In the genomic region with DNA sequence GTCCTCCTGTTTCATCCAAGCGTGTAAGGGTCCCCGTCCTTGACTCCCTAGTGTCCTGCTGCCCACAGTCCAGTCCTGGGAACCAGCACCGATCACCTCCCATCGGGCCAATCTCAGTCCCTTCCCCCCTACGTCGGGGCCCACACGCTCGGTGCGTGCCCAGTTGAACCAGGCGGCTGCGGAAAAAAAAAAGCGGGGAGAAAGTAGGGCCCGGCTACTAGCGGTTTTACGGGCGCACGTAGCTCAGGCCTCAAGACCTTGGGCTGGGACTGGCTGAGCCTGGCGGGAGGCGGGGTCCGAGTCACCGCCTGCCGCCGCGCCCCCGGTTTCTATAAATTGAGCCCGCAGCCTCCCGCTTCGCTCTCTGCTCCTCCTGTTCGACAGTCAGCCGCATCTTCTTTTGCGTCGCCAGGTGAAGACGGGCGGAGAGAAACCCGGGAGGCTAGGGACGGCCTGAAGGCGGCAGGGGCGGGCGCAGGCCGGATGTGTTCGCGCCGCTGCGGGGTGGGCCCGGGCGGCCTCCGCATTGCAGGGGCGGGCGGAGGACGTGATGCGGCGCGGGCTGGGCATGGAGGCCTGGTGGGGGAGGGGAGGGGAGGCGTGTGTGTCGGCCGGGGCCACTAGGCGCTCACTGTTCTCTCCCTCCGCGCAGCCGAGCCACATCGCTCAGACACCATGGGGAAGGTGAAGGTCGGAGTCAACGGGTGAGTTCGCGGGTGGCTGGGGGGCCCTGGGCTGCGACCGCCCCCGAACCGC, we compare ENCODE assay signal across 1 cellular context.
TF ChIP-seq lines count a peak whose summit lies in the region.

A gene (plus strand): TSS at position 360 of the 756 bp plus-strand sequence. CDS start 316 bp downstream, at position 676.

TF ChIP-seq in HepG2, 621 proteins besides CTCF, POLR2A, EP300 and RAD21 (continued from another document and continues in another):
- TF ChIP-seq, protein P1, sequence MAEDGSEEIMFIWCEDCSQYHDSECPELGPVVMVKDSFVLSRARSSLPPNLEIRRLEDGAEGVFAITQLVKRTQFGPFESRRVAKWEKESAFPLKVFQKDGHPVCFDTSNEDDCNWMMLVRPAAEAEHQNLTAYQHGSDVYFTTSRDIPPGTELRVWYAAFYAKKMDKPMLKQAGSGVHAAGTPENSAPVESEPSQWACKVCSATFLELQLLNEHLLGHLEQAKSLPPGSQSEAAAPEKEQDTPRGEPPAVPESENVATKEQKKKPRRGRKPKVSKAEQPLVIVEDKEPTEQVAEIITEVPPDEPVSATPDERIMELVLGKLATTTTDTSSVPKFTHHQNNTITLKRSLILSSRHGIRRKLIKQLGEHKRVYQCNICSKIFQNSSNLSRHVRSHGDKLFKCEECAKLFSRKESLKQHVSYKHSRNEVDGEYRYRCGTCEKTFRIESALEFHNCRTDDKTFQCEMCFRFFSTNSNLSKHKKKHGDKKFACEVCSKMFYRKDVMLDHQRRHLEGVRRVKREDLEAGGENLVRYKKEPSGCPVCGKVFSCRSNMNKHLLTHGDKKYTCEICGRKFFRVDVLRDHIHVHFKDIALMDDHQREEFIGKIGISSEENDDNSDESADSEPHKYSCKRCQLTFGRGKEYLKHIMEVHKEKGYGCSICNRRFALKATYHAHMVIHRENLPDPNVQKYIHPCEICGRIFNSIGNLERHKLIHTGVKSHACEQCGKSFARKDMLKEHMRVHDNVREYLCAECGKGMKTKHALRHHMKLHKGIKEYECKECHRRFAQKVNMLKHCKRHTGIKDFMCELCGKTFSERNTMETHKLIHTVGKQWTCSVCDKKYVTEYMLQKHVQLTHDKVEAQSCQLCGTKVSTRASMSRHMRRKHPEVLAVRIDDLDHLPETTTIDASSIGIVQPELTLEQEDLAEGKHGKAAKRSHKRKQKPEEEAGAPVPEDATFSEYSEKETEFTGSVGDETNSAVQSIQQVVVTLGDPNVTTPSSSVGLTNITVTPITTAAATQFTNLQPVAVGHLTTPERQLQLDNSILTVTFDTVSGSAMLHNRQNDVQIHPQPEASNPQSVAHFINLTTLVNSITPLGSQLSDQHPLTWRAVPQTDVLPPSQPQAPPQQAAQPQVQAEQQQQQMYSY (CRISPR knock-in tag; IDR thresholded peaks at IDR 0.05), result 0 out of 2 replicates have a peak, but pooled peaks have one; percentile 14
- TF ChIP-seq STAT5B (CRISPR knock-in tag; IDR thresholded peaks at IDR 0.05) (peak; percentile 70; the same call in 1 of the 2 replicates), HMGA1 (CRISPR knock-in tag; conservative IDR thresholded peaks at IDR 0.05) (no peak), ISX (CRISPR knock-in tag; conservative IDR thresholded peaks at IDR 0.05) (peak; percentile 91; the same call in 1 of the 2 replicates), ZSCAN30 (CRISPR knock-in tag; IDR thresholded peaks at IDR 0.05) (peak; percentile 18; the same call in 1 of the 2 replicates), ZMYM4 (CRISPR knock-in tag; IDR thresholded peaks at IDR 0.05) (peak; percentile 74), SIN3B (IDR thresholded peaks at IDR 0.05; ENCODE audit: low read length) (no peak), ZBTB20 (CRISPR knock-in tag; IDR thresholded peaks at IDR 0.05; ENCODE audit: borderline replicate concordance, low read depth) (0 out of 2 replicates have a peak, but pooled peaks have one; percentile 8), MED8 (CRISPR knock-in tag; IDR thresholded peaks at IDR 0.05; ENCODE audit: insufficient replicate concordance) (peak; percentile 75), ZBTB21 (CRISPR knock-in tag; IDR thresholded peaks at IDR 0.05) (no peak; the same call in 1 of the 2 replicates), NCOA1 (CRISPR knock-in tag; IDR thresholded peaks at IDR 0.05) (no peak), CCDC6 (CRISPR knock-in tag; IDR thresholded peaks at IDR 0.05) (no peak; the same call in 1 of the 2 replicates), ZNF782 (CRISPR knock-in tag; IDR thresholded peaks at IDR 0.05; ENCODE audit: borderline replicate concordance) (no peak), ZNF10 (CRISPR knock-in tag; IDR thresholded peaks at IDR 0.05; ENCODE audit: borderline replicate concordance, low read depth) (no peak), NFYB (CRISPR knock-in tag; IDR thresholded peaks at IDR 0.05) (peak; percentile 72), KAT2B (IDR thresholded peaks at IDR 0.05; ENCODE audit: borderline replicate concordance, low read depth, low read length) (no peak), ZNF282 (IDR thresholded peaks at IDR 0.05; ENCODE audit: partially characterized antibody) (no peak), ERF (CRISPR knock-in tag; IDR thresholded peaks at IDR 0.05) (peak; percentile 69), PHB2 (IDR thresholded peaks at IDR 0.05; ENCODE audit: partially characterized antibody) (no peak), RCOR2 (CRISPR knock-in tag; IDR thresholded peaks at IDR 0.05) (no peak), SAFB2 (CRISPR knock-in tag; IDR thresholded peaks at IDR 0.05; ENCODE audit: borderline replicate concordance, low read depth) (peak; percentile 17; the same call in 1 of the 2 replicates), PCBP2 (optimal IDR thresholded peaks at IDR 0.05; ENCODE audit: low read depth, low read length, poor library complexity, severe bottlenecking) (no peak), CBFB (CRISPR knock-in tag; IDR thresholded peaks at IDR 0.05) (peak; percentile 52; the same call in 1 of the 2 replicates), MTA1 (CRISPR knock-in tag; IDR thresholded peaks at IDR 0.05; ENCODE audit: borderline replicate concordance) (no peak), SP5 (CRISPR knock-in tag; IDR thresholded peaks at IDR 0.05; ENCODE audit: borderline replicate concordance, low read depth) (no peak; the same call in 1 of the 2 replicates), PITX1 (CRISPR knock-in tag; IDR thresholded peaks at IDR 0.05) (peak; percentile 47; the same call in 1 of the 2 replicates), MEF2D (CRISPR knock-in tag; IDR thresholded peaks at IDR 0.05) (peak; percentile 64; the same call in 1 of the 2 replicates), U2AF2 (IDR thresholded peaks at IDR 0.05; ENCODE audit: low read depth, low read length) (0 out of 2 replicates have a peak, but pooled peaks have one; percentile 34), ZMAT3 (CRISPR knock-in tag; conservative IDR thresholded peaks at IDR 0.05) (peak; percentile 83; the same call in 1 of the 2 replicates), CENPT (CRISPR knock-in tag; IDR thresholded peaks at IDR 0.05; ENCODE audit: low read depth) (no peak)
- TF ChIP-seq, protein P2, sequence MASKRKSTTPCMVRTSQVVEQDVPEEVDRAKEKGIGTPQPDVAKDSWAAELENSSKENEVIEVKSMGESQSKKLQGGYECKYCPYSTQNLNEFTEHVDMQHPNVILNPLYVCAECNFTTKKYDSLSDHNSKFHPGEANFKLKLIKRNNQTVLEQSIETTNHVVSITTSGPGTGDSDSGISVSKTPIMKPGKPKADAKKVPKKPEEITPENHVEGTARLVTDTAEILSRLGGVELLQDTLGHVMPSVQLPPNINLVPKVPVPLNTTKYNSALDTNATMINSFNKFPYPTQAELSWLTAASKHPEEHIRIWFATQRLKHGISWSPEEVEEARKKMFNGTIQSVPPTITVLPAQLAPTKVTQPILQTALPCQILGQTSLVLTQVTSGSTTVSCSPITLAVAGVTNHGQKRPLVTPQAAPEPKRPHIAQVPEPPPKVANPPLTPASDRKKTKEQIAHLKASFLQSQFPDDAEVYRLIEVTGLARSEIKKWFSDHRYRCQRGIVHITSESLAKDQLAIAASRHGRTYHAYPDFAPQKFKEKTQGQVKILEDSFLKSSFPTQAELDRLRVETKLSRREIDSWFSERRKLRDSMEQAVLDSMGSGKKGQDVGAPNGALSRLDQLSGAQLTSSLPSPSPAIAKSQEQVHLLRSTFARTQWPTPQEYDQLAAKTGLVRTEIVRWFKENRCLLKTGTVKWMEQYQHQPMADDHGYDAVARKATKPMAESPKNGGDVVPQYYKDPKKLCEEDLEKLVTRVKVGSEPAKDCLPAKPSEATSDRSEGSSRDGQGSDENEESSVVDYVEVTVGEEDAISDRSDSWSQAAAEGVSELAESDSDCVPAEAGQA (IDR thresholded peaks at IDR 0.05; ENCODE audit: low read depth), result peak; percentile 10; the same call in 1 of the 2 replicates
- TF ChIP-seq, protein P2 (CRISPR knock-in tag; IDR thresholded peaks at IDR 0.05; ENCODE audit: borderline replicate concordance), result peak; percentile 79; the same call in 1 of the 2 replicates
- TF ChIP-seq, protein P3, sequence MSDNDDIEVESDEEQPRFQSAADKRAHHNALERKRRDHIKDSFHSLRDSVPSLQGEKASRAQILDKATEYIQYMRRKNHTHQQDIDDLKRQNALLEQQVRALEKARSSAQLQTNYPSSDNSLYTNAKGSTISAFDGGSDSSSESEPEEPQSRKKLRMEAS (IDR thresholded peaks at IDR 0.05), result peak; percentile 80
- TF ChIP-seq, protein P4, sequence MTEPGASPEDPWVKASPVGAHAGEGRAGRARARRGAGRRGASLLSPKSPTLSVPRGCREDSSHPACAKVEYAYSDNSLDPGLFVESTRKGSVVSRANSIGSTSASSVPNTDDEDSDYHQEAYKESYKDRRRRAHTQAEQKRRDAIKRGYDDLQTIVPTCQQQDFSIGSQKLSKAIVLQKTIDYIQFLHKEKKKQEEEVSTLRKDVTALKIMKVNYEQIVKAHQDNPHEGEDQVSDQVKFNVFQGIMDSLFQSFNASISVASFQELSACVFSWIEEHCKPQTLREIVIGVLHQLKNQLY (CRISPR knock-in tag; IDR thresholded peaks at IDR 0.05), result peak; percentile 99
- TF ChIP-seq, protein P5, sequence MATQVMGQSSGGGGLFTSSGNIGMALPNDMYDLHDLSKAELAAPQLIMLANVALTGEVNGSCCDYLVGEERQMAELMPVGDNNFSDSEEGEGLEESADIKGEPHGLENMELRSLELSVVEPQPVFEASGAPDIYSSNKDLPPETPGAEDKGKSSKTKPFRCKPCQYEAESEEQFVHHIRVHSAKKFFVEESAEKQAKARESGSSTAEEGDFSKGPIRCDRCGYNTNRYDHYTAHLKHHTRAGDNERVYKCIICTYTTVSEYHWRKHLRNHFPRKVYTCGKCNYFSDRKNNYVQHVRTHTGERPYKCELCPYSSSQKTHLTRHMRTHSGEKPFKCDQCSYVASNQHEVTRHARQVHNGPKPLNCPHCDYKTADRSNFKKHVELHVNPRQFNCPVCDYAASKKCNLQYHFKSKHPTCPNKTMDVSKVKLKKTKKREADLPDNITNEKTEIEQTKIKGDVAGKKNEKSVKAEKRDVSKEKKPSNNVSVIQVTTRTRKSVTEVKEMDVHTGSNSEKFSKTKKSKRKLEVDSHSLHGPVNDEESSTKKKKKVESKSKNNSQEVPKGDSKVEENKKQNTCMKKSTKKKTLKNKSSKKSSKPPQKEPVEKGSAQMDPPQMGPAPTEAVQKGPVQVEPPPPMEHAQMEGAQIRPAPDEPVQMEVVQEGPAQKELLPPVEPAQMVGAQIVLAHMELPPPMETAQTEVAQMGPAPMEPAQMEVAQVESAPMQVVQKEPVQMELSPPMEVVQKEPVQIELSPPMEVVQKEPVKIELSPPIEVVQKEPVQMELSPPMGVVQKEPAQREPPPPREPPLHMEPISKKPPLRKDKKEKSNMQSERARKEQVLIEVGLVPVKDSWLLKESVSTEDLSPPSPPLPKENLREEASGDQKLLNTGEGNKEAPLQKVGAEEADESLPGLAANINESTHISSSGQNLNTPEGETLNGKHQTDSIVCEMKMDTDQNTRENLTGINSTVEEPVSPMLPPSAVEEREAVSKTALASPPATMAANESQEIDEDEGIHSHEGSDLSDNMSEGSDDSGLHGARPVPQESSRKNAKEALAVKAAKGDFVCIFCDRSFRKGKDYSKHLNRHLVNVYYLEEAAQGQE (IDR thresholded peaks at IDR 0.05; ENCODE audit: borderline replicate concordance in 1 of 2, low read depth in 1 of 2, low read length in 2 of 2), result no peak
- TF ChIP-seq, protein P6, sequence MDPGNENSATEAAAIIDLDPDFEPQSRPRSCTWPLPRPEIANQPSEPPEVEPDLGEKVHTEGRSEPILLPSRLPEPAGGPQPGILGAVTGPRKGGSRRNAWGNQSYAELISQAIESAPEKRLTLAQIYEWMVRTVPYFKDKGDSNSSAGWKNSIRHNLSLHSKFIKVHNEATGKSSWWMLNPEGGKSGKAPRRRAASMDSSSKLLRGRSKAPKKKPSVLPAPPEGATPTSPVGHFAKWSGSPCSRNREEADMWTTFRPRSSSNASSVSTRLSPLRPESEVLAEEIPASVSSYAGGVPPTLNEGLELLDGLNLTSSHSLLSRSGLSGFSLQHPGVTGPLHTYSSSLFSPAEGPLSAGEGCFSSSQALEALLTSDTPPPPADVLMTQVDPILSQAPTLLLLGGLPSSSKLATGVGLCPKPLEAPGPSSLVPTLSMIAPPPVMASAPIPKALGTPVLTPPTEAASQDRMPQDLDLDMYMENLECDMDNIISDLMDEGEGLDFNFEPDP (CRISPR knock-in tag; conservative IDR thresholded peaks at IDR 0.05), result no peak
- TF ChIP-seq, protein P7, sequence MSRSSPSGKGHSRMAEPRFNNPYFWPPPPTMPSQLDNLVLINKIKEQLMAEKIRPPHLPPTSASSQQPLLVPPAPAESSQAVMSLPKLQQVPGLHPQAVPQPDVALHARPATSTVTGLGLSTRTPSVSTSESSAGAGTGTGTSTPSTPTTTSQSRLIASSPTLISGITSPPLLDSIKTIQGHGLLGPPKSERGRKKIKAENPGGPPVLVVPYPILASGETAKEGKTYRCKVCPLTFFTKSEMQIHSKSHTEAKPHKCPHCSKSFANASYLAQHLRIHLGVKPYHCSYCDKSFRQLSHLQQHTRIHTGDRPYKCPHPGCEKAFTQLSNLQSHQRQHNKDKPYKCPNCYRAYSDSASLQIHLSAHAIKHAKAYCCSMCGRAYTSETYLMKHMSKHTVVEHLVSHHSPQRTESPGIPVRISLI (CRISPR knock-in tag; IDR thresholded peaks at IDR 0.05; ENCODE audit: borderline replicate concordance), result peak; percentile 100
- TF ChIP-seq, protein P8, sequence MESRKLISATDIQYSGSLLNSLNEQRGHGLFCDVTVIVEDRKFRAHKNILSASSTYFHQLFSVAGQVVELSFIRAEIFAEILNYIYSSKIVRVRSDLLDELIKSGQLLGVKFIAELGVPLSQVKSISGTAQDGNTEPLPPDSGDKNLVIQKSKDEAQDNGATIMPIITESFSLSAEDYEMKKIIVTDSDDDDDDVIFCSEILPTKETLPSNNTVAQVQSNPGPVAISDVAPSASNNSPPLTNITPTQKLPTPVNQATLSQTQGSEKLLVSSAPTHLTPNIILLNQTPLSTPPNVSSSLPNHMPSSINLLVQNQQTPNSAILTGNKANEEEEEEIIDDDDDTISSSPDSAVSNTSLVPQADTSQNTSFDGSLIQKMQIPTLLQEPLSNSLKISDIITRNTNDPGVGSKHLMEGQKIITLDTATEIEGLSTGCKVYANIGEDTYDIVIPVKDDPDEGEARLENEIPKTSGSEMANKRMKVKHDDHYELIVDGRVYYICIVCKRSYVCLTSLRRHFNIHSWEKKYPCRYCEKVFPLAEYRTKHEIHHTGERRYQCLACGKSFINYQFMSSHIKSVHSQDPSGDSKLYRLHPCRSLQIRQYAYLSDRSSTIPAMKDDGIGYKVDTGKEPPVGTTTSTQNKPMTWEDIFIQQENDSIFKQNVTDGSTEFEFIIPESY (CRISPR knock-in tag; IDR thresholded peaks at IDR 0.05), result no peak
